Comparison of ENCODE assay signal across 1 cellular context in the genomic region with DNA sequence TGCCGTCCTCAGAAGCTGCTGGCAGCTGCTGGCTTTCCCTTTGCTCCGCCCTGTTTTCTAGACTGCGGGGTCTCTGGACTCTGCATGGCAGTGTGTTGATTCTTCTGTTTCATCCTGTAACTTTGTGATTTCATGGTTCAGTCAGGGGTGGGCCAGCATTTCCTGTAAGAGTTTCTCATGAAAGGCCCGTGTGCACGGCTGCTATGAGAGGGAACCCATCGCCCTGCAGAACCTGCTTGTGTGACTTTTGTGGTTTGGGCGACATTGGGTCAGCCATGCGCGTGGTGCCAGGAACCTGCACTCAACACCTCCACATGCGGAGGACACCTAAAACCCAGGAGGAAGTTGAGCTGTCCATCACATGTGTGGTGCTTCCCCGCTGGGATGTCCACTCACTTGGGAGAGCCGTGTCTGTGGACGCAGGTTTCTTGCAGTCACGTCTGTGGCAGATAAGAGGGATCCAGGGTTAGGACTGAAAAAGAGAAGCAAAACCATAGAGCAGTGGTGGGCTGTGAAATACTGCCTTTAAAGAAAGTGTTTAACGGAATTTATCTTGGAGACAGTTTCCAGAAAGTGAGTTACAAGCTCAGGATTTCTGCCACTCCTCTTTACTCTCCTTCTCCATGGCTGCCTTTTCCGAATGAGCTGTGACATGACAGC.
TF ChIP-seq lines count a peak whose summit lies in the region.

No MANE protein-coding gene starts in this region.

TF ChIP-seq in H1, 55 proteins besides CTCF, POLR2A, EP300 and RAD21:
- TF ChIP-seq SIX5 (IDR thresholded peaks at IDR 0.05; ENCODE audit: low read depth, low read length) = no peak
- TF ChIP-seq JUND (IDR thresholded peaks at IDR 0.05; ENCODE audit: low read length) = no peak
- no peak for TF ChIP-seq GABPA (IDR thresholded peaks at IDR 0.05; ENCODE audit: borderline replicate concordance, insufficient read depth, low read length)
- no peak for TF ChIP-seq NRF1 (IDR thresholded peaks at IDR 0.05; ENCODE audit: low read depth, low read length)
- no peak for TF ChIP-seq BCL11A (IDR thresholded peaks at IDR 0.05; ENCODE audit: low read depth in 2 of 2, low read length in 2 of 2)
- TF ChIP-seq SIN3A (conservative IDR thresholded peaks at IDR 0.05 in 1 of 2, IDR thresholded peaks at IDR 0.05 in 1 of 2; ENCODE audit: low read depth in 1 of 2, low read length in 2 of 2) = no peak
- no peak for TF ChIP-seq GTF2F1 (IDR thresholded peaks at IDR 0.05; ENCODE audit: borderline replicate concordance, low read depth, low read length)
- TF ChIP-seq SIRT6 (IDR thresholded peaks at IDR 0.05; ENCODE audit: low read length) = no peak
- no peak for TF ChIP-seq CEBPB (IDR thresholded peaks at IDR 0.05; ENCODE audit: low read depth, low read length)
- no peak for TF ChIP-seq EZH2 (IDR thresholded peaks at IDR 0.05; ENCODE audit: low read depth, low read length, severe bottlenecking)
- TF ChIP-seq KDM5A (IDR thresholded peaks at IDR 0.05; ENCODE audit: low read length) = no peak
- no peak for TF ChIP-seq SUZ12 (IDR thresholded peaks at IDR 0.05; ENCODE audit: low read length)
TF ChIP-seq in H1: peak in this region for 0.
